ENCODE assay signal across 23 cellular contexts in genomic region chr7:127755529-127755928, GRCh38.
DNase-seq lines count a peak whose midpoint lies in the region; TF ChIP-seq lines count a peak whose summit lies in the region.
"Had no signal": no experiment of that assay in that cellular context is flagged by ENCODE, and none has a peak within 500 bp of the region (broad histone marks: within the 10 kb centered on the region; RNA-seq: fewer than 3 reads in every experiment).

No MANE protein-coding gene starts in this region.

- TF ChIP-seq CTCF in Caco-2 (IDR thresholded peaks at IDR 0.05; ENCODE audit: insufficient read depth in 1 of 2, low read depth in 1 of 2, low read length in 1 of 2, severe bottlenecking in 1 of 2, unreplicated experiment in 1 of 2), result no peak

- H3K79me2 ChIP-seq in mesendoderm (ENCODE audit: control insufficient read depth, insufficient read depth, low read length), result peaks cover 29% of the 10 kb centered on the region

- H2BK5ac ChIP-seq in mesendoderm (ENCODE audit: low read length), result no peak overlapping the region

- CTCF ChIA-PET in Caco-2 (lab: Charles Lee), result no interaction called here

- H3K79me1 ChIP-seq in mesendoderm (ENCODE audit: low read length), result peaks cover 19% of the 10 kb centered on the region

- no peak overlapping the region for H3K18ac ChIP-seq in mesendoderm (ENCODE audit: low read length)

- H3K27me3 ChIP-seq in Caco-2 (replicated peaks; ENCODE audit: control insufficient read depth, insufficient read depth, low read length) (no peaks in the 10 kb centered on the region), mesendoderm (ENCODE audit: insufficient read depth, low read length, poor library complexity) (no peaks in the 10 kb centered on the region)
- H3K27me3 ChIP-seq: body of pancreas, esophagus muscularis mucosa, gastroesophageal sphincter, ovary, sigmoid colon had no signal

- H3K4me3 Mint-ChIP-seq in Caco-2 (ENCODE audit: unreplicated experiment), result no peak overlapping the region
- H3K4me3 Mint-ChIP-seq: activated CD4-positive, alpha-beta T cell treated with anti-CD3 and anti-CD28 coated beads, Interleukin-2, amount 10 ng/mL, durations not matched to agents 7 days and 5 days; activated naive CD8-positive, alpha-beta T cell treated with anti-CD3 and anti-CD28 coated beads, Interleukin-2, amount 10 ng/mL, durations not matched to agents 7 days and 5 days; effector memory CD8-positive, alpha-beta T cell; stimulated activated effector memory CD8-positive, alpha-beta T cell treated with anti-CD3 and anti-CD28 coated beads, Interleukin-12 subunit alpha, Interleukin-12 subunit beta, amount 100 ng/mL, for 72 hours had no signal

- no CpG with 5 or more reads among the region's 6 CpGs for WGBS in mesendoderm (ENCODE audit: extremely low coverage, insufficient coverage, low lambda C conversion rate)

- DNase-seq in Caco-2 (no peak), NCI-H2081 treated with DMSO at 0.1 percent for 48 hours (lab: John Stamatoyannopoulos, UW) (peak; percentile 64), SK-N-DZ (ENCODE audit: low spot score) (peak; percentile 11), mesendoderm (peak; percentile 47), COLO668 (lab: John Stamatoyannopoulos, UW; ENCODE audit: unreplicated experiment) (no peak), DMS53 treated with DMSO at 0.1 percent for 48 hours (lab: John Stamatoyannopoulos, UW; ENCODE audit: unreplicated experiment) (no peak), SW 1271 (lab: John Stamatoyannopoulos, UW) (no peak), NCI-H446 (lab: John Stamatoyannopoulos, UW) (no peak)
- DNase-seq: activated CD4-positive, alpha-beta T cell treated with anti-CD3 and anti-CD28 coated beads, Interleukin-2, amount 10 ng/mL, durations not matched to agents 7 days and 5 days; activated naive CD8-positive, alpha-beta T cell treated with anti-CD3 and anti-CD28 coated beads, Interleukin-2, amount 10 ng/mL, durations not matched to agents 7 days and 5 days; body of pancreas; DMS 273 treated with DMSO at 0.1 percent for 48 hours; effector memory CD8-positive, alpha-beta T cell; kidney glomerular epithelial cell; NCI-H187 treated with DMSO at 0.1 percent for 48 hours; ovary; RPMI8226; sigmoid colon had no signal

- no peak overlapping the region for H2BK15ac ChIP-seq in mesendoderm (replicated peaks; ENCODE audit: low read depth)

- POLR2A ChIA-PET in Caco-2 (lab: Charles Lee), result no interaction called here

- no peak overlapping the region for H3K4ac ChIP-seq in mesendoderm (ENCODE audit: low read depth, low read length)

- H3K4me3 ChIP-seq in Caco-2 (ENCODE audit: low read depth, low read length) (no peak overlapping the region), mesendoderm (ENCODE audit: low read length) (no peak overlapping the region)
- H3K4me3 ChIP-seq: body of pancreas, esophagus muscularis mucosa, gastroesophageal sphincter, ovary, sigmoid colon, thoracic aorta had no signal

- peaks cover 21% of the 10 kb centered on the region for H3K4me1 Mint-ChIP-seq in Caco-2 (ENCODE audit: low read depth, unreplicated experiment)

- H3K4me2 ChIP-seq in mesendoderm (ENCODE audit: low read length), result no peak overlapping the region

- intact Hi-C loops in Caco-2 (cut with micrococcal nuclease; ENCODE audit: unreplicated experiment), result no loop called here

- peak overlapping the region; percentile 8 for H3K27ac ChIP-seq in mesendoderm (ENCODE audit: low read depth, low read length)
- H3K27ac ChIP-seq: body of pancreas, esophagus muscularis mucosa, gastroesophageal sphincter, ovary, sigmoid colon, thoracic aorta had no signal

- H3K9me3 Mint-ChIP-seq in Caco-2 (ENCODE audit: unreplicated experiment), result no peaks in the 10 kb centered on the region
- H3K9me3 Mint-ChIP-seq: activated CD4-positive, alpha-beta T cell treated with anti-CD3 and anti-CD28 coated beads, Interleukin-2, amount 10 ng/mL, durations not matched to agents 7 days and 5 days; activated naive CD8-positive, alpha-beta T cell treated with anti-CD3 and anti-CD28 coated beads, Interleukin-2, amount 10 ng/mL, durations not matched to agents 7 days and 5 days; activated T-helper 2 cell treated with anti-CD3 and anti-CD28 coated beads, Interferon-gamma antibody, Interleukin-2, Interleukin-4, amounts not matched to agents 10 μg/mL and 5 μg/mL and 100 μg/mL, durations not matched to agents 14 hours and 24 hours and 36 hours; effector memory CD8-positive, alpha-beta T cell; stimulated activated effector memory CD8-positive, alpha-beta T cell treated with anti-CD3 and anti-CD28 coated beads, Interleukin-12 subunit alpha, Interleukin-12 subunit beta, amount 100 ng/mL, for 72 hours had no signal

- peak overlapping the region; percentile 22 for H3K27ac Mint-ChIP-seq in Caco-2 (ENCODE audit: unreplicated experiment)
- H3K27ac Mint-ChIP-seq: activated CD4-positive, alpha-beta T cell treated with anti-CD3 and anti-CD28 coated beads, Interleukin-2, amount 10 ng/mL, durations not matched to agents 7 days and 5 days; activated naive CD8-positive, alpha-beta T cell treated with anti-CD3 and anti-CD28 coated beads, Interleukin-2, amount 10 ng/mL, durations not matched to agents 7 days and 5 days; activated T-helper 2 cell treated with anti-CD3 and anti-CD28 coated beads, Interferon-gamma antibody, Interleukin-2, Interleukin-4, amounts not matched to agents 10 μg/mL and 5 μg/mL and 100 μg/mL, durations not matched to agents 14 hours and 24 hours and 36 hours; effector memory CD8-positive, alpha-beta T cell; stimulated activated effector memory CD8-positive, alpha-beta T cell treated with anti-CD3 and anti-CD28 coated beads, Interleukin-12 subunit alpha, Interleukin-12 subunit beta, amount 100 ng/mL, for 72 hours had no signal

- peaks cover 5% of the 10 kb centered on the region for H3K36me3 Mint-ChIP-seq in Caco-2 (ENCODE audit: insufficient read depth, unreplicated experiment)

- H2AK5ac ChIP-seq in mesendoderm (ENCODE audit: low read length), result no peak overlapping the region

- H2BK120ac ChIP-seq in mesendoderm (ENCODE audit: low read depth, low read length), result no peak overlapping the region

- no peaks in the 10 kb centered on the region; the same call in 1 of the 2 replicates for H3K36me3 ChIP-seq in Caco-2 (ENCODE audit: control insufficient read depth, insufficient read depth, low read length)
- H3K36me3 ChIP-seq in mesendoderm (ENCODE audit: control insufficient read depth, insufficient read depth, low read length), result no peaks in the 10 kb centered on the region
- H3K36me3 ChIP-seq: esophagus muscularis mucosa, gastroesophageal sphincter, ovary, sigmoid colon, thoracic aorta had no signal

- no peak overlapping the region for H3K23ac ChIP-seq in mesendoderm (ENCODE audit: low read length)

- H4K8ac ChIP-seq in mesendoderm (ENCODE audit: low read depth, low read length), result no peak overlapping the region

- no peaks in the 10 kb centered on the region for H3K27me3 Mint-ChIP-seq in Caco-2 (ENCODE audit: insufficient read depth, unreplicated experiment)
- H3K27me3 Mint-ChIP-seq: activated CD4-positive, alpha-beta T cell treated with anti-CD3 and anti-CD28 coated beads, Interleukin-2, amount 10 ng/mL, durations not matched to agents 7 days and 5 days; activated naive CD8-positive, alpha-beta T cell treated with anti-CD3 and anti-CD28 coated beads, Interleukin-2, amount 10 ng/mL, durations not matched to agents 7 days and 5 days; effector memory CD8-positive, alpha-beta T cell had no signal

- H3K9ac ChIP-seq in mesendoderm (ENCODE audit: low read length), result no peak overlapping the region

- H3K9me3 ChIP-seq in Caco-2, result no peaks in the 10 kb centered on the region
- H3K9me3 ChIP-seq: body of pancreas, esophagus muscularis mucosa, gastroesophageal sphincter, ovary, sigmoid colon, thoracic aorta had no signal

- no TSS peak for BruUV-seq in Caco-2 (replicated peaks; lab: Mats Ljungman, UMichigan)

- no peak overlapping the region for H3K56ac ChIP-seq in mesendoderm (ENCODE audit: low read length)

- H3K4me1 ChIP-seq in Caco-2 (peaks cover 14% of the 10 kb centered on the region), mesendoderm (ENCODE audit: control insufficient read depth, low read depth, low read length) (peaks cover 12% of the 10 kb centered on the region)

- H4K5ac ChIP-seq in mesendoderm (ENCODE audit: low read length), result no peak overlapping the region

Comparison
In these comparisons a context has a peak if more than half of its experiments do, and no peak if none do; other contexts are left out.
1. DNase-seq: peak in NCI-H2081 treated with DMSO at 0.1 percent for 48 hours (single experiment), SK-N-DZ (single experiment) and mesendoderm (single experiment); none in Caco-2 (0 of 2), COLO668 (single experiment), DMS53 treated with DMSO at 0.1 percent for 48 hours (single experiment), SW 1271 (0 of 2) and NCI-H446 (0 of 2).